In genomic region chr2:239287461-239287860, GRCh38 we compare ENCODE assay signal across 15 cellular contexts.
A peak's percentile ranks its signal among the peaks of the same experiment; 100 is the strongest.
DNase-seq lines count a peak whose midpoint lies in the region; ATAC-seq and TF ChIP-seq lines count a peak whose summit lies in the region.
"Had no signal": no experiment of that assay in that cellular context is flagged by ENCODE, and none has a peak within 500 bp of the region (broad histone marks: within the 10 kb centered on the region; RNA-seq: fewer than 3 reads in every experiment).

No MANE protein-coding gene starts in this region.

- TF ChIP-seq POLR2A in gastroesophageal sphincter (IDR thresholded peaks at IDR 0.05), result no peak

- peaks cover 25% of the 10 kb centered on the region for H3K36me3 Mint-ChIP-seq in T-helper 2 cell treated with Interferon-gamma antibody and Interleukin-4, amounts not matched to agents 5 μg/mL and 100 μg/mL, for 36 hours (ENCODE audit: low read depth)
- H3K36me3 Mint-ChIP-seq in nephron (ENCODE audit: low read depth), result no peaks in the 10 kb centered on the region

- H3K9me3 ChIP-seq in DND-41 (ENCODE audit: insufficient read depth, low read length, severe bottlenecking), result no peaks in the 10 kb centered on the region
- no peaks in the 10 kb centered on the region for H3K9me3 ChIP-seq in gastroesophageal sphincter
- H3K9me3 ChIP-seq: suprapubic skin had no signal

- H2AFZ ChIP-seq in DND-41 (ENCODE audit: low read depth, low read length), result no peak overlapping the region

- peaks cover 100% of the 10 kb centered on the region for H3K79me2 ChIP-seq in DND-41 (ENCODE audit: insufficient read depth, low read length)

- peaks cover 7% of the 10 kb centered on the region for H3K27me3 Mint-ChIP-seq in T-helper 2 cell treated with Interferon-gamma antibody and Interleukin-4, amounts not matched to agents 5 μg/mL and 100 μg/mL, for 36 hours (ENCODE audit: low read depth)
- H3K27me3 Mint-ChIP-seq in nephron (ENCODE audit: low read depth), result no peaks in the 10 kb centered on the region

- ATAC-seq in DND-41 (ENCODE audit: insufficient read depth, low read depth), result no peak
- no peak for ATAC-seq in gastroesophageal sphincter
- no peak for ATAC-seq in HG03342 (IDR thresholded peaks at IDR 0.05; ENCODE audit: unreplicated experiment)
- no peak for ATAC-seq in GM18909 (IDR thresholded peaks at IDR 0.05; ENCODE audit: poor library complexity, unreplicated experiment)

- DNase-seq in DND-41 (no peak), hepatic stellate cell (ENCODE audit: low spot score) (no peak)
- no peak for DNase-seq in T-helper 2 cell treated with Interferon-gamma antibody and Interleukin-4, amounts not matched to agents 5 μg/mL and 100 μg/mL, for 36 hours (ENCODE audit: low spot score)
- DNase-seq: activated CD8-positive, alpha-beta memory T cell treated with anti-CD3 and anti-CD28 coated beads, Interleukin-2, amount 50 U/mL, for 4 hours; amygdala; naive B cell; NCI-H2171 treated with DMSO at 0.1 percent for 48 hours; retina; stimulated activated CD4-positive, alpha-beta T cell treated with anti-CD3 and anti-CD28 coated beads, Interleukin-1b, Interleukin-23, amount 100 ng/mL, for 48 hours; SW 1271 had no signal

- no peaks in the 10 kb centered on the region for H3K9me3 Mint-ChIP-seq in T-helper 2 cell treated with Interferon-gamma antibody and Interleukin-4, amounts not matched to agents 5 μg/mL and 100 μg/mL, for 36 hours
- H3K9me3 Mint-ChIP-seq in nephron, result no peaks in the 10 kb centered on the region
- H3K9me3 Mint-ChIP-seq: naive B cell had no signal

- H3K27ac ChIP-seq in DND-41 (ENCODE audit: low read length), result peak overlapping the region; percentile 21
- H3K27ac ChIP-seq in gastroesophageal sphincter, result peak overlapping the region in 3 of 4 donors; percentile 49 to 83 (median 77)
- H3K27ac ChIP-seq: suprapubic skin had no signal

- peak overlapping the region; percentile 60 for H3K4me3 Mint-ChIP-seq in T-helper 2 cell treated with Interferon-gamma antibody and Interleukin-4, amounts not matched to agents 5 μg/mL and 100 μg/mL, for 36 hours
- no peak overlapping the region for H3K4me3 Mint-ChIP-seq in nephron
- H3K4me3 Mint-ChIP-seq: naive B cell had no signal

- H3K4me2 ChIP-seq in DND-41 (ENCODE audit: insufficient read depth, low read length), result no peak overlapping the region

- no peak for TF ChIP-seq CTCF in DND-41 (IDR thresholded peaks at IDR 0.05; ENCODE audit: borderline replicate concordance, extremely low read depth, low read length, poor library complexity, severe bottlenecking)
- TF ChIP-seq CTCF in gastroesophageal sphincter (IDR thresholded peaks at IDR 0.05), result no peak
- TF ChIP-seq CTCF in nephron (IDR thresholded peaks at IDR 0.05; ENCODE audit: unreplicated experiment in 3 of 3), result no peak

- H3K4me3 ChIP-seq in DND-41 (ENCODE audit: low read depth in 1 of 2, low read length in 2 of 2) (no peak overlapping the region), gastroesophageal sphincter (no peak overlapping the region)
- H3K4me3 ChIP-seq: suprapubic skin had no signal

- peak overlapping the region; percentile 60 for H3K27ac Mint-ChIP-seq in T-helper 2 cell treated with Interferon-gamma antibody and Interleukin-4, amounts not matched to agents 5 μg/mL and 100 μg/mL, for 36 hours
- peak overlapping the region; percentile 6 to 79 (median 13) for H3K27ac Mint-ChIP-seq in nephron
- H3K27ac Mint-ChIP-seq: naive B cell had no signal

- TF ChIP-seq EP300 in gastroesophageal sphincter (IDR thresholded peaks at IDR 0.05), result no peak

- peaks cover 92% of the 10 kb centered on the region for H4K20me1 ChIP-seq in DND-41 (ENCODE audit: insufficient read depth, low read length)

- no peaks in the 10 kb centered on the region for H3K27me3 ChIP-seq in DND-41 (ENCODE audit: insufficient read depth, low read length, poor library complexity)
- H3K27me3 ChIP-seq in gastroesophageal sphincter, result no peaks in the 10 kb centered on the region
- H3K27me3 ChIP-seq: suprapubic skin had no signal

- H3K4me1 Mint-ChIP-seq in T-helper 2 cell treated with Interferon-gamma antibody and Interleukin-4, amounts not matched to agents 5 μg/mL and 100 μg/mL, for 36 hours (ENCODE audit: low read depth), result peaks cover 55% of the 10 kb centered on the region
- H3K4me1 Mint-ChIP-seq in nephron, result peaks cover 69% of the 10 kb centered on the region

- no peak overlapping the region for H3K9ac ChIP-seq in DND-41 (ENCODE audit: low read depth, low read length)

- H3K36me3 ChIP-seq in DND-41 (ENCODE audit: insufficient read depth, low read length) (peaks cover 90% of the 10 kb centered on the region), gastroesophageal sphincter (no peaks in the 10 kb centered on the region)
- H3K36me3 ChIP-seq: suprapubic skin had no signal

- H3K4me1 ChIP-seq in DND-41 (ENCODE audit: insufficient read depth, low read length) (peaks cover 96% of the 10 kb centered on the region), gastroesophageal sphincter (peaks cover 0 to 100% (median 48%) of the 10 kb centered on the region in 3 donors)

- 31 to 43% methylated on average over 3 to 5 of the region's 5 CpGs for WGBS in gastroesophageal sphincter (ENCODE audit: low coverage in 1 of 2), 2 donors
